ENCODE assay signal across 1 cellular context in genomic region chr6:34551720-34552119, GRCh38.
TF ChIP-seq lines count a peak whose summit lies in the region.

No MANE protein-coding gene starts in this region.

TF ChIP-seq in GM23338, 12 proteins besides CTCF, POLR2A, EP300 and RAD21:
- TF ChIP-seq STAT1 (IDR thresholded peaks at IDR 0.05; ENCODE audit: unreplicated experiment) (no peak), CREB1 (CRISPR knock-in tag; IDR thresholded peaks at IDR 0.05; ENCODE audit: low read depth) (no peak), ZNF331 (CRISPR knock-in tag; IDR thresholded peaks at IDR 0.05; ENCODE audit: low read depth) (no peak), POLR2AphosphoS5 (IDR thresholded peaks at IDR 0.05; ENCODE audit: low read depth) (no peak), EZH2phosphoT487 (IDR thresholded peaks at IDR 0.05; ENCODE audit: unreplicated experiment) (no peak), NANOG (IDR thresholded peaks at IDR 0.05; ENCODE audit: borderline replicate concordance) (no peak), ZNF114 (CRISPR knock-in tag; IDR thresholded peaks at IDR 0.05) (no peak), ZNF462 (CRISPR knock-in tag; IDR thresholded peaks at IDR 0.05) (no peak)
- TF ChIP-seq, protein P1, sequence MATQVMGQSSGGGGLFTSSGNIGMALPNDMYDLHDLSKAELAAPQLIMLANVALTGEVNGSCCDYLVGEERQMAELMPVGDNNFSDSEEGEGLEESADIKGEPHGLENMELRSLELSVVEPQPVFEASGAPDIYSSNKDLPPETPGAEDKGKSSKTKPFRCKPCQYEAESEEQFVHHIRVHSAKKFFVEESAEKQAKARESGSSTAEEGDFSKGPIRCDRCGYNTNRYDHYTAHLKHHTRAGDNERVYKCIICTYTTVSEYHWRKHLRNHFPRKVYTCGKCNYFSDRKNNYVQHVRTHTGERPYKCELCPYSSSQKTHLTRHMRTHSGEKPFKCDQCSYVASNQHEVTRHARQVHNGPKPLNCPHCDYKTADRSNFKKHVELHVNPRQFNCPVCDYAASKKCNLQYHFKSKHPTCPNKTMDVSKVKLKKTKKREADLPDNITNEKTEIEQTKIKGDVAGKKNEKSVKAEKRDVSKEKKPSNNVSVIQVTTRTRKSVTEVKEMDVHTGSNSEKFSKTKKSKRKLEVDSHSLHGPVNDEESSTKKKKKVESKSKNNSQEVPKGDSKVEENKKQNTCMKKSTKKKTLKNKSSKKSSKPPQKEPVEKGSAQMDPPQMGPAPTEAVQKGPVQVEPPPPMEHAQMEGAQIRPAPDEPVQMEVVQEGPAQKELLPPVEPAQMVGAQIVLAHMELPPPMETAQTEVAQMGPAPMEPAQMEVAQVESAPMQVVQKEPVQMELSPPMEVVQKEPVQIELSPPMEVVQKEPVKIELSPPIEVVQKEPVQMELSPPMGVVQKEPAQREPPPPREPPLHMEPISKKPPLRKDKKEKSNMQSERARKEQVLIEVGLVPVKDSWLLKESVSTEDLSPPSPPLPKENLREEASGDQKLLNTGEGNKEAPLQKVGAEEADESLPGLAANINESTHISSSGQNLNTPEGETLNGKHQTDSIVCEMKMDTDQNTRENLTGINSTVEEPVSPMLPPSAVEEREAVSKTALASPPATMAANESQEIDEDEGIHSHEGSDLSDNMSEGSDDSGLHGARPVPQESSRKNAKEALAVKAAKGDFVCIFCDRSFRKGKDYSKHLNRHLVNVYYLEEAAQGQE (IDR thresholded peaks at IDR 0.05; ENCODE audit: unreplicated experiment) = no peak
